In the genomic region with DNA sequence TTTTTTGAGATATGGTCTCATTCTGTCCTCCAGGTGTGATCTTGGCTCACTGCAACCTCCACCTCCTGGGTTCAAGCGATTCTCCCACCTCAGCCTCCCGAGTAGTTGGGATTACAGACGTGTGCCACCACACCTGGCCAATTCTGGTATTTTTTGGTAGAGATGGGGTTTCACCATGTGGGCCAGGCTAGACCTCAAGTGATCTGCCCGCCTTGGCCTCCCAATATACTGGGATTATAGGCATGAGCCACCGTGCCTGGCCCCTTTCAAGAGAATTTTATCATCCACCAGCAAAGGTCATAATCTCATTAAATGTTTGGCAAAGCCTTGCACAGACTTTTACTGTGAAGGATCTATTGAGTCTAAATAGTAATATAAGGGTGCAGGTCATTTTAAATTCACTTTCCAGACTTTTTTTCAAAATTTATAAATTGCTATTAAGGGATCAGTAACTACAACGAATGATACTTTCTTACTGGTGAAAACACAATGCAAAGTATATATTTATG, we compare ENCODE assay signal across 10 cellular contexts. TPM values are rescaled to one million over a fixed set of nuclear protein-coding genes. Genes with fewer than 3 reads are reported as not detected.
DNase-seq lines count a peak whose midpoint lies in the region; ATAC-seq and TF ChIP-seq lines count a peak whose summit lies in the region.
"Had no signal": no experiment of that assay in that cellular context is flagged by ENCODE, and none has a peak within 500 bp of the region (broad histone marks: within the 10 kb centered on the region; RNA-seq: fewer than 3 reads in every experiment).

No MANE protein-coding gene starts in this region.

- H3K27ac ChIP-seq in OCI-LY7 (ENCODE audit: low read depth, low read length, poor library complexity, severe bottlenecking) = peak overlapping the region; percentile 72
- peak overlapping the region; percentile 96 for H3K27ac ChIP-seq in psoas muscle

- no peaks in the 10 kb centered on the region for H3K27me3 ChIP-seq in psoas muscle (ENCODE audit: insufficient read depth in 3 of 3, low read length in 2 of 3)
- H3K27me3 ChIP-seq: left lung had no signal

- peak overlapping the region; percentile 91; the same call in 1 of the 2 replicates for H2AFZ ChIP-seq in OCI-LY7 (ENCODE audit: low read length)

- no TSS peak for BruUV-seq in OCI-LY7 (replicated peaks; lab: Mats Ljungman, UMichigan)

- H3K4me2 ChIP-seq in OCI-LY7 (ENCODE audit: low read length) = peak overlapping the region; percentile 95

- CTCF ChIA-PET in activated CD4-positive, alpha-beta T cell treated with anti-CD3 and anti-CD28 coated beads, Interleukin-2, amount 10 ng/mL, durations not matched to agents 7 days and 5 days (lab: Charles Lee) = no interaction called here
- CTCF ChIA-PET in OCI-LY7 (lab: Charles Lee; ENCODE audit: unreplicated experiment) = no interaction called here

- intact Hi-C loops in OCI-LY7 (cut with micrococcal nuclease; ENCODE audit: unreplicated experiment) = loop anchor here (2.0 kb wide), 1 partner anchor 105 kb away; a partner anchor contains a TSS
- intact Hi-C loops in psoas muscle (cut with DNase I) = loop anchor here (5.0 kb wide), 2 partner anchors 35 to 85 kb away; no protein-coding TSS in a partner anchor

- H3K9me3 ChIP-seq in OCI-LY7 (ENCODE audit: low read length) = no peaks in the 10 kb centered on the region
- H3K9me3 ChIP-seq in psoas muscle = no peaks in the 10 kb centered on the region
- H3K9me3 ChIP-seq: left lung had no signal

- H4K20me1 ChIP-seq in OCI-LY7 (ENCODE audit: insufficient read depth, low read length) = peaks cover 13% of the 10 kb centered on the region; the same call in 1 of the 2 replicates

- TF ChIP-seq CTCF in OCI-LY7 (conservative IDR thresholded peaks at IDR 0.05; ENCODE audit: low read length) (0 out of 2 replicates have a peak, but pooled peaks have one; percentile 16), psoas muscle (IDR thresholded peaks at IDR 0.05) (no peak)

- H3K27me3 Mint-ChIP-seq in activated CD4-positive, alpha-beta T cell treated with anti-CD3 and anti-CD28 coated beads, Interleukin-2, amount 10 ng/mL, durations not matched to agents 7 days and 5 days = no peaks in the 10 kb centered on the region
- no peaks in the 10 kb centered on the region for H3K27me3 Mint-ChIP-seq in effector memory CD8-positive, alpha-beta T cell

- H3K4me1 Mint-ChIP-seq in activated CD4-positive, alpha-beta T cell treated with anti-CD3 and anti-CD28 coated beads, Interleukin-2, amount 10 ng/mL, durations not matched to agents 7 days and 5 days = peaks cover 48% of the 10 kb centered on the region
- H3K4me1 Mint-ChIP-seq in effector memory CD8-positive, alpha-beta T cell (ENCODE audit: low read depth in 2 of 2) = peaks cover 45 to 56% of the 10 kb centered on the region in 2 donors

- POLR2A ChIA-PET in activated CD4-positive, alpha-beta T cell treated with anti-CD3 and anti-CD28 coated beads, Interleukin-2, amount 10 ng/mL, durations not matched to agents 7 days and 5 days (lab: Charles Lee) = no interaction called here
- POLR2A ChIA-PET in OCI-LY7 (lab: Charles Lee) = interaction anchor here (1.0 kb wide), 1 partner anchor 11 kb away, joined by 3 read pairs; no protein-coding TSS in a partner anchor

- H3K79me2 ChIP-seq in OCI-LY7 (ENCODE audit: insufficient read depth, low read depth, low read length) = peaks cover 82% of the 10 kb centered on the region

- H3K9me2 ChIP-seq in OCI-LY7 (ENCODE audit: insufficient read depth, low read length) = no peaks in the 10 kb centered on the region

- peaks cover 10% of the 10 kb centered on the region for H3K36me3 Mint-ChIP-seq in activated CD4-positive, alpha-beta T cell treated with anti-CD3 and anti-CD28 coated beads, Interleukin-2, amount 10 ng/mL, durations not matched to agents 7 days and 5 days (ENCODE audit: low read depth)
- peaks cover 41% of the 10 kb centered on the region for H3K36me3 Mint-ChIP-seq in effector memory CD8-positive, alpha-beta T cell (ENCODE audit: insufficient read depth)

- H3K36me3 ChIP-seq in OCI-LY7 (ENCODE audit: insufficient read depth, low read length) (peaks cover 28% of the 10 kb centered on the region), psoas muscle (ENCODE audit: insufficient read depth in 1 of 2, low read depth in 1 of 2) (peaks cover 0 to 17% of the 10 kb centered on the region in 2 donors)

- no peak for DNase-seq in activated CD4-positive, alpha-beta T cell treated with anti-CD3 and anti-CD28 coated beads, Interleukin-2, amount 10 ng/mL, durations not matched to agents 7 days and 5 days
- no peak for DNase-seq in activated CD4-positive, alpha-beta T cell treated with anti-CD3 and anti-CD28 coated beads, Interleukin-2, amount 50 U/mL, for 4 hours
- no peak for DNase-seq in OCI-LY7 (ENCODE audit: low spot score)
- no peak for DNase-seq in effector memory CD8-positive, alpha-beta T cell
- no peak for DNase-seq in psoas muscle
- DNase-seq in middle frontal gyrus (ENCODE audit: extremely low spot score, low spot score) = no peak
- DNase-seq in NOMO-1 treated with DMSO at 0.1 percent for 48 hours (lab: John Stamatoyannopoulos, UW; ENCODE audit: unreplicated experiment) = no peak
- DNase-seq in dedifferentiated amniotic fluid mesenchymal stem cell (ENCODE audit: extremely low spot score) = no peak
- DNase-seq: left lung, NCI-H524 treated with DMSO at 0.1 percent for 48 hours had no signal

- no peak for ATAC-seq in effector memory CD8-positive, alpha-beta T cell (replicated peaks)
- ATAC-seq in psoas muscle = no peak
- ATAC-seq: left lung had no signal

- H3K4me1 ChIP-seq in OCI-LY7 (ENCODE audit: insufficient read depth, low read length, poor library complexity, severe bottlenecking) = peaks cover 37% of the 10 kb centered on the region
- peaks cover 62% of the 10 kb centered on the region for H3K4me1 ChIP-seq in psoas muscle

- no peaks in the 10 kb centered on the region for H3K9me3 Mint-ChIP-seq in activated CD4-positive, alpha-beta T cell treated with anti-CD3 and anti-CD28 coated beads, Interleukin-2, amount 10 ng/mL, durations not matched to agents 7 days and 5 days
- H3K9me3 Mint-ChIP-seq in effector memory CD8-positive, alpha-beta T cell = no peaks in the 10 kb centered on the region

- H3K4me3 Mint-ChIP-seq in activated CD4-positive, alpha-beta T cell treated with anti-CD3 and anti-CD28 coated beads, Interleukin-2, amount 10 ng/mL, durations not matched to agents 7 days and 5 days = peak overlapping the region; percentile 95
- H3K4me3 Mint-ChIP-seq in effector memory CD8-positive, alpha-beta T cell = peak overlapping the region; percentile 99 to 100

- 43 to 49% (median 46%) methylated on average over 6 of the region's 6 CpGs for WGBS in psoas muscle, 3 donors

- peak overlapping the region; percentile 93 for H3K4me3 ChIP-seq in OCI-LY7 (ENCODE audit: low read depth, low read length, poor library complexity, severe bottlenecking)
- peak overlapping the region; percentile 79 for H3K4me3 ChIP-seq in psoas muscle

- H3K27ac Mint-ChIP-seq in activated CD4-positive, alpha-beta T cell treated with anti-CD3 and anti-CD28 coated beads, Interleukin-2, amount 10 ng/mL, durations not matched to agents 7 days and 5 days = peak overlapping the region; percentile 85
- H3K27ac Mint-ChIP-seq in effector memory CD8-positive, alpha-beta T cell = no peak overlapping the region

RNA-seq across cellular contexts. Expression of a gene that starts 2.5 kb away (rescaled TPM):
- total RNA-seq in activated CD4-positive, alpha-beta T cell treated with anti-CD3 and anti-CD28 coated beads, Interleukin-2, amount 10 ng/mL, durations not matched to agents 7 days and 5 days = 100 to 1,000 TPM; 117 to 124 TPM
- total RNA-seq in OCI-LY7 (2014; rRNA removed; shearing (Covaris generic)) = 126 and 131 TPM in 2 replicates
- total RNA-seq in OCI-LY7 (2022) (150 and 157 TPM in 2 replicates), psoas muscle (100 to 1,000 TPM; 294 to 617 (median 391) TPM)
- 100 to 1,000 TPM; 195 to 370 (median 350) TPM for polyA plus RNA-seq in psoas muscle

RNA-seq across cellular contexts. Expression of a gene that starts 2.8 kb away (rescaled TPM):
- 10 to 100 TPM; 65.2 to 72.7 TPM for total RNA-seq in activated CD4-positive, alpha-beta T cell treated with anti-CD3 and anti-CD28 coated beads, Interleukin-2, amount 10 ng/mL, durations not matched to agents 7 days and 5 days
- total RNA-seq in OCI-LY7 (2014; rRNA removed; shearing (Covaris generic)) = 35.5 and 46.7 TPM in 2 replicates
- total RNA-seq in OCI-LY7 (2022) = 55.7 and 58.1 TPM in 2 replicates
- total RNA-seq in psoas muscle = 1,000 to 10,000 TPM in 1 of 4 donors, 100 to 1,000 TPM in 3; 562 to 1,153 (median 698) TPM
- 100 to 1,000 TPM; 447 to 626 (median 616) TPM for polyA plus RNA-seq in psoas muscle

Comparison
In these comparisons a context has a peak if more than half of its experiments do, and no peak if none do; other contexts are left out.
1. RNA of a gene that starts 2.8 kb away (total RNA-seq): 562 to 1,153 TPM in psoas muscle; 65.2 to 72.7 TPM in activated CD4-positive, alpha-beta T cell treated with anti-CD3 and anti-CD28 coated beads, Interleukin-2, amount 10 ng/mL, durations not matched to agents 7 days and 5 days and 35.5 to 58.1 TPM in OCI-LY7; every median in the first group is over 4 times any median in the second.